ENCODE assay signal across 10 cellular contexts in the genomic region with DNA sequence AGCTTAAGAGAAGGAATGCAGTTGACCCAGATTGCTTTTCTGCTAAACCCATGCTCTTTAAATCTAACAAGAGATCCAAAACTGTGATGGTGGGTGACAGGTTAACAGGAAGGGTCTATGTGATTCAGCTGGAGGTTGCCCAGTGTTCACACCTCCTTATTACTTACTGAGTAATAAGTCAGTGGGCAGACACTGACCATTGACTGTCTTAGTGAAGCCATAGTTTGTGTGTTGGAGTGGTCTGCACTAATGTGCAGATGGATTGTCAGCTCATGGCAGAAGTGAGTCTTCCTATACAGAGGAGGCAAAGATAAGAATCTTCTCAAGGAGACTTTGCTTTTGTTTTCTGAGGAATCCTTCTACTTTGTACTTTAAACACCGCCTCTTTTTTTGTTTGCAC. TPM values are rescaled to one million over a fixed set of nuclear protein-coding genes. Genes with fewer than 3 reads are reported as not detected.
A peak's percentile ranks its signal among the peaks of the same experiment; 100 is the strongest.
DNase-seq lines count a peak whose midpoint lies in the region; ATAC-seq and TF ChIP-seq lines count a peak whose summit lies in the region.
"Had no signal": no experiment of that assay in that cellular context is flagged by ENCODE, and none has a peak within 500 bp of the region (broad histone marks: within the 10 kb centered on the region; RNA-seq: fewer than 3 reads in every experiment).

No MANE protein-coding gene starts in this region.

- H3K4me3 ChIP-seq in GM23248 (peak overlapping the region; percentile 91), SU-DHL-6 (ENCODE audit: insufficient read depth, low read length, poor library complexity, severe bottlenecking) (peak overlapping the region; percentile 63), fibroblast of villous mesenchyme (ENCODE audit: low read depth, low read length) (peak overlapping the region; percentile 64), skeletal muscle satellite cell (ENCODE audit: low read length) (peak overlapping the region; percentile 75)

- 57 to 68% methylated on average over 1 of the region's 1 CpG for WGBS in GM23248 (ENCODE audit: low coverage in 1 of 2, low lambda C conversion rate in 2 of 2, missing lambda C conversion rate in 2 of 2), 2 experiments

- no peaks in the 10 kb centered on the region for H4K20me1 ChIP-seq in GM23248 (ENCODE audit: insufficient read depth)
- H4K20me1 ChIP-seq in SU-DHL-6 (ENCODE audit: low read depth, low read length) = no peaks in the 10 kb centered on the region

- peak overlapping the region; percentile 94 for H2AFZ ChIP-seq in GM23248
- no peak overlapping the region for H2AFZ ChIP-seq in SU-DHL-6 (ENCODE audit: low read depth, low read length, severe bottlenecking)

- peak overlapping the region; percentile 95 for H3K4me2 ChIP-seq in GM23248 (ENCODE audit: unreplicated experiment)
- peak overlapping the region; percentile 94 for H3K4me2 ChIP-seq in SU-DHL-6 (ENCODE audit: low read depth, low read length, poor library complexity, severe bottlenecking)
- peak overlapping the region; percentile 84 for H3K4me2 ChIP-seq in skeletal muscle satellite cell (ENCODE audit: low read length)

- H3K27me3 ChIP-seq in GM23248 (replicated peaks; ENCODE audit: insufficient read depth) (no peaks in the 10 kb centered on the region), SU-DHL-6 (ENCODE audit: low read length) (no peaks in the 10 kb centered on the region), skeletal muscle satellite cell (ENCODE audit: control insufficient read depth, insufficient read depth, low read length) (no peaks in the 10 kb centered on the region)

- H3K4me1 ChIP-seq in GM23248 (ENCODE audit: insufficient read depth) (peaks cover 22% of the 10 kb centered on the region), skeletal muscle satellite cell (ENCODE audit: control insufficient read depth, insufficient read depth, low read length) (peaks cover 25% of the 10 kb centered on the region)

- DNase-seq in GM23248 (peak; percentile 52), fibroblast of villous mesenchyme (ENCODE audit: low read depth) (peak; percentile 21), NCI-H1092 treated with DMSO at 0.1 percent for 48 hours (lab: John Stamatoyannopoulos, UW) (no peak), DMS 273 treated with DMSO at 0.1 percent for 48 hours (lab: John Stamatoyannopoulos, UW) (no peak)

- H3K9me3 ChIP-seq in GM23248 (ENCODE audit: low read depth) (no peaks in the 10 kb centered on the region), SU-DHL-6 (ENCODE audit: insufficient read depth, low read length) (no peaks in the 10 kb centered on the region), skeletal muscle satellite cell (replicated peaks; ENCODE audit: low read length) (no peaks in the 10 kb centered on the region)

- H3K9ac ChIP-seq in GM23248 (peak overlapping the region; percentile 89), SU-DHL-6 (ENCODE audit: low read length) (peak overlapping the region; percentile 69; the same call in 1 of the 2 replicates), skeletal muscle satellite cell (ENCODE audit: low read depth, low read length) (peak overlapping the region; percentile 93)

- ATAC-seq in HG03025 (IDR thresholded peaks at IDR 0.05; ENCODE audit: low FRiP score, unreplicated experiment) = no peak
- ATAC-seq in GM21825 (IDR thresholded peaks at IDR 0.05; ENCODE audit: unreplicated experiment) = no peak

- H3K9me2 ChIP-seq in GM23248 (ENCODE audit: insufficient read depth) (no peaks in the 10 kb centered on the region), SU-DHL-6 (replicated peaks; ENCODE audit: insufficient read depth, low read length) (no peaks in the 10 kb centered on the region)

- TF ChIP-seq CTCF in SU-DHL-6 (IDR thresholded peaks at IDR 0.05; ENCODE audit: insufficient read depth, low read length, poor library complexity, severe bottlenecking) (no peak), fibroblast of villous mesenchyme (IDR thresholded peaks at IDR 0.05; ENCODE audit: insufficient read depth, low read depth, low read length) (no peak)

- peaks cover 56% of the 10 kb centered on the region for H3K79me2 ChIP-seq in GM23248 (ENCODE audit: insufficient read depth)
- H3K79me2 ChIP-seq in SU-DHL-6 (ENCODE audit: insufficient read depth, low read length) = no peaks in the 10 kb centered on the region

- in situ Hi-C loops in GM23248 (cut with MboI) = no loop called here

- H3F3A ChIP-seq in GM23248 (ENCODE audit: insufficient read depth) (peaks cover 35% of the 10 kb centered on the region), SU-DHL-6 (ENCODE audit: insufficient read depth) (0 out of 2 replicates have a peak, but pooled peaks cover 13% of the 10 kb centered on the region)

- H3K27ac ChIP-seq in GM23248 (peak overlapping the region; percentile 76), SU-DHL-6 (ENCODE audit: low read depth, low read length) (no peak overlapping the region)

- no peaks in the 10 kb centered on the region for H3K36me3 ChIP-seq in GM23248 (ENCODE audit: low read depth)
- H3K36me3 ChIP-seq in SU-DHL-6 (ENCODE audit: low read length) = no peaks in the 10 kb centered on the region
- no peaks in the 10 kb centered on the region for H3K36me3 ChIP-seq in skeletal muscle satellite cell (ENCODE audit: insufficient read depth, low read length)

RNA-seq across cellular contexts. Expression of gene RUFY3, which starts 15.2 kb away (rescaled TPM):
- total RNA-seq in GM23248 (2014; rRNA removed; shearing (Covaris generic)) = 24.0 and 36.2 TPM in 2 replicates
- polyA plus RNA-seq in GM23248 (2016; fragmentation: Nextera tagmentation; extraction: Ambion mirVana) = 12.9 and 13.5 TPM in 2 replicates
- 56.7 and 60.5 TPM in 2 replicates for total RNA-seq in fibroblast of villous mesenchyme
- total RNA-seq in skeletal muscle satellite cell (2012; rRNA removed) = 27.1 and 49.2 TPM in 2 replicates

RNA-seq across cellular contexts. Expression of gene UTP3, which starts 18.2 kb away (rescaled TPM):
- 22.8 and 27.1 TPM in 2 replicates for total RNA-seq in GM23248 (2014; rRNA removed; shearing (Covaris generic))
- polyA plus RNA-seq in GM23248 (2016; fragmentation: Nextera tagmentation; extraction: Ambion mirVana) = 17.8 and 19.2 TPM in 2 replicates
- 15.1 and 23.3 TPM in 2 replicates for total RNA-seq in fibroblast of villous mesenchyme
- 17.3 and 19.0 TPM in 2 replicates for total RNA-seq in skeletal muscle satellite cell (2012; rRNA removed)

RNA-seq across cellular contexts. Expression of gene JCHAIN, which starts 40.2 kb away (rescaled TPM):
- total RNA-seq in GM23248 (2014; rRNA removed; shearing (Covaris generic)) = 2.3 and 3.0 TPM in 2 replicates
- polyA plus RNA-seq in GM23248 (2016; fragmentation: Nextera tagmentation; extraction: Ambion mirVana) = 4.7 and 4.9 TPM in 2 replicates
- total RNA-seq in fibroblast of villous mesenchyme = 0.64 and 2.6 TPM in 2 replicates
- total RNA-seq in skeletal muscle satellite cell (2012; rRNA removed) = 0.22 TPM in 1 of 2 replicates, not detected in the other
- total RNA-seq: dermis microvascular lymphatic vessel endothelial cell, temporal lobe had no signal

Comparison
In these comparisons a context has a peak if more than half of its experiments do, and no peak if none do; other contexts are left out.
1. DNase-seq: peak in GM23248 (single experiment) and fibroblast of villous mesenchyme (single experiment); none in NCI-H1092 treated with DMSO at 0.1 percent for 48 hours (single experiment) and DMS 273 treated with DMSO at 0.1 percent for 48 hours (single experiment).
2. Peak in every context shown above with its lines, with median percentiles within 50 percentile points of each other: H3K4me2 ChIP-seq, H3K4me3 ChIP-seq and H3K9ac ChIP-seq.